Comparison of ENCODE assay signal across 1 cellular context in the genomic region with DNA sequence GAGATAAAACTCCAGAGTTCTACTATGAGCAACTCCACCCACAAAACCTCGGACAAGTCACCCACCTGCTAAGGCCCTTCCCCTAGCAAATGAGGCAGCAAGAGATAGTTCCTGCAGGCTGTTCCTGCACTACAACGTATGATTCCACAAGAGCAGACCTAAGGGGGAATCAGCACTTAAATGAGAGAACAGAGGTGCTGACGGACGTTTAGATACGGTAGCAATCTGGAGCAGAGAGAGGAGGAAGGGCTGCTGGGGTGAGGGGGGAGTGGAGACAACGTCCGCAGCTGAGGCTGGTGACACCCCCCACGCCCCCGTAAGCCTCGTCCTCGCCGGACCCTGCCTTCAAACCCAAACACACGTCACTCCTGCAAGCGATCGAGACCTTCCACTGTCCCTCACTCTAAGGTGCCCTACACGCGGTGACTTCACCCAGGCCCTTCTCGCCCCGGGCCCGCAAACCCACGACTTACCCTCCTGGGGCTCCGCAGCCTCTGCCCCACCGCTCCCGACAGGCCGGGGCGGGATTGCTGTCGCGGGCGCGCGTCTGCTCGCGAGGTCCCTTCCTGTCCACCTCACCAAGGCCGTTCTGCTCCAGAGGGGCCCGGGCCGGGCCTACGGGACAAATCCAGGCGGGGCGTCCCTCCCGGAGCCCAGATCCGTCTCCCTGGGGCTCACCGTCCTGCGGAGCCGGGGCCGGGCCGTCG.
TF ChIP-seq lines count a peak whose summit lies in the region.

No MANE protein-coding gene starts in this region.

TF ChIP-seq in HEK293, 187 proteins besides CTCF, POLR2A, EP300 and RAD21 (continued from another document):
- TF ChIP-seq BCL11A (tag by site-specific recombination; IDR thresholded peaks at IDR 0.05; ENCODE audit: low read depth) (no peak), ZNF830 (tag by site-specific recombination; IDR thresholded peaks at IDR 0.05; ENCODE audit: low read depth) (no peak), ZNF571 (tag by site-specific recombination; IDR thresholded peaks at IDR 0.05) (no peak), ZNF560 (tag by site-specific recombination; IDR thresholded peaks at IDR 0.05; ENCODE audit: borderline replicate concordance) (no peak), ZNF433 (tag by site-specific recombination; IDR thresholded peaks at IDR 0.05; ENCODE audit: low read depth) (no peak), ZNF660 (tag by site-specific recombination; IDR thresholded peaks at IDR 0.05) (no peak), ZNF521 (tag by site-specific recombination; IDR thresholded peaks at IDR 0.05) (no peak), YY1 (tag by site-specific recombination; IDR thresholded peaks at IDR 0.05) (no peak), ZSCAN16 (tag by site-specific recombination; IDR thresholded peaks at IDR 0.05) (no peak), ZFP37 (tag by site-specific recombination; IDR thresholded peaks at IDR 0.05) (no peak), ZNF549 (tag by site-specific recombination; IDR thresholded peaks at IDR 0.05) (no peak), ZNF341 (tag by site-specific recombination; IDR thresholded peaks at IDR 0.05; ENCODE audit: low read depth) (peak; percentile 64; the same call in 1 of the 2 replicates), ZNF350 (tag by site-specific recombination; IDR thresholded peaks at IDR 0.05) (no peak), KLF7 (tag by site-specific recombination; IDR thresholded peaks at IDR 0.05; ENCODE audit: borderline replicate concordance) (no peak), ZBTB17 (tag by site-specific recombination; IDR thresholded peaks at IDR 0.05) (peak; percentile 20; the same call in 1 of the 2 replicates), ZNF221 (tag by site-specific recombination; IDR thresholded peaks at IDR 0.05; ENCODE audit: borderline replicate concordance) (no peak), ZNF2 (tag by site-specific recombination; IDR thresholded peaks at IDR 0.05) (no peak), ZNF707 (tag by site-specific recombination; IDR thresholded peaks at IDR 0.05) (no peak), OSR2 (tag by site-specific recombination; IDR thresholded peaks at IDR 0.05) (no peak), SP3 (tag by site-specific recombination; IDR thresholded peaks at IDR 0.05) (0 out of 2 replicates have a peak, but pooled peaks have one; percentile 18), ZNF585B (tag by site-specific recombination; IDR thresholded peaks at IDR 0.05) (peak; percentile 48; the same call in 1 of the 2 replicates), SP7 (tag by site-specific recombination; IDR thresholded peaks at IDR 0.05) (no peak), ZNF843 (tag by site-specific recombination; IDR thresholded peaks at IDR 0.05) (no peak)
- TF ChIP-seq, protein P1, sequence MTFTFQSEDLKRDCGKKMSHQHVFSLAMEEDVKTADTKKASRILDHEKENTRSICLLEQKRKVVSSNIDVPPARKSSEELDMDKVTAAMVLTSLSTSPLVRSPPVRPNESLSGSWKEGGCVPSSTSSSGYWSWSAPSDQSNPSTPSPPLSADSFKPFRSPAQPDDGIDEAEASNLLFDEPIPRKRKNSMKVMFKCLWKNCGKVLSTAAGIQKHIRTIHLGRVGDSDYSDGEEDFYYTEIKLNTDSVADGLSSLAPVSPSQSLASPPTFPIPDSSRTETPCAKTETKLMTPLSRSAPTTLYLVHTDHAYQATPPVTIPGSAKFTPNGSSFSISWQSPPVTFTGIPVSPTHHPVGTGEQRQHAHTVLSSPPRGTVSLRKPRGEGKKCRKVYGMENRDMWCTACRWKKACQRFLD (tag by site-specific recombination; IDR thresholded peaks at IDR 0.05) = no peak
- TF ChIP-seq, protein P2, sequence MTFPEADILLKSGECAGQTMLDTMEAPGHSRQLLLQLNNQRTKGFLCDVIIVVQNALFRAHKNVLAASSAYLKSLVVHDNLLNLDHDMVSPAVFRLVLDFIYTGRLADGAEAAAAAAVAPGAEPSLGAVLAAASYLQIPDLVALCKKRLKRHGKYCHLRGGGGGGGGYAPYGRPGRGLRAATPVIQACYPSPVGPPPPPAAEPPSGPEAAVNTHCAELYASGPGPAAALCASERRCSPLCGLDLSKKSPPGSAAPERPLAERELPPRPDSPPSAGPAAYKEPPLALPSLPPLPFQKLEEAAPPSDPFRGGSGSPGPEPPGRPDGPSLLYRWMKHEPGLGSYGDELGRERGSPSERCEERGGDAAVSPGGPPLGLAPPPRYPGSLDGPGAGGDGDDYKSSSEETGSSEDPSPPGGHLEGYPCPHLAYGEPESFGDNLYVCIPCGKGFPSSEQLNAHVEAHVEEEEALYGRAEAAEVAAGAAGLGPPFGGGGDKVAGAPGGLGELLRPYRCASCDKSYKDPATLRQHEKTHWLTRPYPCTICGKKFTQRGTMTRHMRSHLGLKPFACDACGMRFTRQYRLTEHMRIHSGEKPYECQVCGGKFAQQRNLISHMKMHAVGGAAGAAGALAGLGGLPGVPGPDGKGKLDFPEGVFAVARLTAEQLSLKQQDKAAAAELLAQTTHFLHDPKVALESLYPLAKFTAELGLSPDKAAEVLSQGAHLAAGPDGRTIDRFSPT (tag by site-specific recombination; IDR thresholded peaks at IDR 0.05) = no peak
- TF ChIP-seq, protein P3, sequence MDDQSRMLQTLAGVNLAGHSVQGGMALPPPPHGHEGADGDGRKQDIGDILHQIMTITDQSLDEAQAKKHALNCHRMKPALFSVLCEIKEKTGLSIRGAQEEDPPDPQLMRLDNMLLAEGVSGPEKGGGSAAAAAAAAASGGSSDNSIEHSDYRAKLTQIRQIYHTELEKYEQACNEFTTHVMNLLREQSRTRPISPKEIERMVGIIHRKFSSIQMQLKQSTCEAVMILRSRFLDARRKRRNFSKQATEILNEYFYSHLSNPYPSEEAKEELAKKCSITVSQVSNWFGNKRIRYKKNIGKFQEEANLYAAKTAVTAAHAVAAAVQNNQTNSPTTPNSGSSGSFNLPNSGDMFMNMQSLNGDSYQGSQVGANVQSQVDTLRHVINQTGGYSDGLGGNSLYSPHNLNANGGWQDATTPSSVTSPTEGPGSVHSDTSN (CRISPR knock-in tag; IDR thresholded peaks at IDR 0.05) = no peak
- TF ChIP-seq, protein P4, sequence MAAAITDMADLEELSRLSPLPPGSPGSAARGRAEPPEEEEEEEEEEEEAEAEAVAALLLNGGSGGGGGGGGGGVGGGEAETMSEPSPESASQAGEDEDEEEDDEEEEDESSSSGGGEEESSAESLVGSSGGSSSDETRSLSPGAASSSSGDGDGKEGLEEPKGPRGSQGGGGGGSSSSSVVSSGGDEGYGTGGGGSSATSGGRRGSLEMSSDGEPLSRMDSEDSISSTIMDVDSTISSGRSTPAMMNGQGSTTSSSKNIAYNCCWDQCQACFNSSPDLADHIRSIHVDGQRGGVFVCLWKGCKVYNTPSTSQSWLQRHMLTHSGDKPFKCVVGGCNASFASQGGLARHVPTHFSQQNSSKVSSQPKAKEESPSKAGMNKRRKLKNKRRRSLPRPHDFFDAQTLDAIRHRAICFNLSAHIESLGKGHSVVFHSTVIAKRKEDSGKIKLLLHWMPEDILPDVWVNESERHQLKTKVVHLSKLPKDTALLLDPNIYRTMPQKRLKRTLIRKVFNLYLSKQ (tag by site-specific recombination; IDR thresholded peaks at IDR 0.05; ENCODE audit: borderline replicate concordance) = no peak
- TF ChIP-seq, protein P5, sequence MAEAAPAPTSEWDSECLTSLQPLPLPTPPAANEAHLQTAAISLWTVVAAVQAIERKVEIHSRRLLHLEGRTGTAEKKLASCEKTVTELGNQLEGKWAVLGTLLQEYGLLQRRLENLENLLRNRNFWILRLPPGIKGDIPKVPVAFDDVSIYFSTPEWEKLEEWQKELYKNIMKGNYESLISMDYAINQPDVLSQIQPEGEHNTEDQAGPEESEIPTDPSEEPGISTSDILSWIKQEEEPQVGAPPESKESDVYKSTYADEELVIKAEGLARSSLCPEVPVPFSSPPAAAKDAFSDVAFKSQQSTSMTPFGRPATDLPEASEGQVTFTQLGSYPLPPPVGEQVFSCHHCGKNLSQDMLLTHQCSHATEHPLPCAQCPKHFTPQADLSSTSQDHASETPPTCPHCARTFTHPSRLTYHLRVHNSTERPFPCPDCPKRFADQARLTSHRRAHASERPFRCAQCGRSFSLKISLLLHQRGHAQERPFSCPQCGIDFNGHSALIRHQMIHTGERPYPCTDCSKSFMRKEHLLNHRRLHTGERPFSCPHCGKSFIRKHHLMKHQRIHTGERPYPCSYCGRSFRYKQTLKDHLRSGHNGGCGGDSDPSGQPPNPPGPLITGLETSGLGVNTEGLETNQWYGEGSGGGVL (tag by site-specific recombination; IDR thresholded peaks at IDR 0.05) = peak; percentile 13; the same call in 1 of the 2 replicates
- TF ChIP-seq, protein P6, sequence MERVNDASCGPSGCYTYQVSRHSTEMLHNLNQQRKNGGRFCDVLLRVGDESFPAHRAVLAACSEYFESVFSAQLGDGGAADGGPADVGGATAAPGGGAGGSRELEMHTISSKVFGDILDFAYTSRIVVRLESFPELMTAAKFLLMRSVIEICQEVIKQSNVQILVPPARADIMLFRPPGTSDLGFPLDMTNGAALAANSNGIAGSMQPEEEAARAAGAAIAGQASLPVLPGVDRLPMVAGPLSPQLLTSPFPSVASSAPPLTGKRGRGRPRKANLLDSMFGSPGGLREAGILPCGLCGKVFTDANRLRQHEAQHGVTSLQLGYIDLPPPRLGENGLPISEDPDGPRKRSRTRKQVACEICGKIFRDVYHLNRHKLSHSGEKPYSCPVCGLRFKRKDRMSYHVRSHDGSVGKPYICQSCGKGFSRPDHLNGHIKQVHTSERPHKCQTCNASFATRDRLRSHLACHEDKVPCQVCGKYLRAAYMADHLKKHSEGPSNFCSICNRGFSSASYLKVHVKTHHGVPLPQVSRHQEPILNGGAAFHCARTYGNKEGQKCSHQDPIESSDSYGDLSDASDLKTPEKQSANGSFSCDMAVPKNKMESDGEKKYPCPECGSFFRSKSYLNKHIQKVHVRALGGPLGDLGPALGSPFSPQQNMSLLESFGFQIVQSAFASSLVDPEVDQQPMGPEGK (tag by site-specific recombination; IDR thresholded peaks at IDR 0.05) = peak; percentile 33; the same call in 1 of the 2 replicates
- TF ChIP-seq, protein P7, sequence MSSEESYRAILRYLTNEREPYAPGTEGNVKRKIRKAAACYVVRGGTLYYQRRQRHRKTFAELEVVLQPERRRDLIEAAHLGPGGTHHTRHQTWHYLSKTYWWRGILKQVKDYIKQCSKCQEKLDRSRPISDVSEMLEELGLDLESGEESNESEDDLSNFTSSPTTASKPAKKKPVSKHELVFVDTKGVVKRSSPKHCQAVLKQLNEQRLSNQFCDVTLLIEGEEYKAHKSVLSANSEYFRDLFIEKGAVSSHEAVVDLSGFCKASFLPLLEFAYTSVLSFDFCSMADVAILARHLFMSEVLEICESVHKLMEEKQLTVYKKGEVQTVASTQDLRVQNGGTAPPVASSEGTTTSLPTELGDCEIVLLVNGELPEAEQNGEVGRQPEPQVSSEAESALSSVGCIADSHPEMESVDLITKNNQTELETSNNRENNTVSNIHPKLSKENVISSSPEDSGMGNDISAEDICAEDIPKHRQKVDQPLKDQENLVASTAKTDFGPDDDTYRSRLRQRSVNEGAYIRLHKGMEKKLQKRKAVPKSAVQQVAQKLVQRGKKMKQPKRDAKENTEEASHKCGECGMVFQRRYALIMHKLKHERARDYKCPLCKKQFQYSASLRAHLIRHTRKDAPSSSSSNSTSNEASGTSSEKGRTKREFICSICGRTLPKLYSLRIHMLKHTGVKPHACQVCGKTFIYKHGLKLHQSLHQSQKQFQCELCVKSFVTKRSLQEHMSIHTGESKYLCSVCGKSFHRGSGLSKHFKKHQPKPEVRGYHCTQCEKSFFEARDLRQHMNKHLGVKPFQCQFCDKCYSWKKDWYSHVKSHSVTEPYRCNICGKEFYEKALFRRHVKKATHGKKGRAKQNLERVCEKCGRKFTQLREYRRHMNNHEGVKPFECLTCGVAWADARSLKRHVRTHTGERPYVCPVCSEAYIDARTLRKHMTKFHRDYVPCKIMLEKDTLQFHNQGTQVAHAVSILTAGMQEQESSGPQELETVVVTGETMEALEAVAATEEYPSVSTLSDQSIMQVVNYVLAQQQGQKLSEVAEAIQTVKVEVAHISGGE (tag by site-specific recombination; conservative IDR thresholded peaks at IDR 0.05; ENCODE audit: low read depth) = 0 out of 2 replicates have a peak, but pooled peaks have one; percentile 15
- TF ChIP-seq, protein P8, sequence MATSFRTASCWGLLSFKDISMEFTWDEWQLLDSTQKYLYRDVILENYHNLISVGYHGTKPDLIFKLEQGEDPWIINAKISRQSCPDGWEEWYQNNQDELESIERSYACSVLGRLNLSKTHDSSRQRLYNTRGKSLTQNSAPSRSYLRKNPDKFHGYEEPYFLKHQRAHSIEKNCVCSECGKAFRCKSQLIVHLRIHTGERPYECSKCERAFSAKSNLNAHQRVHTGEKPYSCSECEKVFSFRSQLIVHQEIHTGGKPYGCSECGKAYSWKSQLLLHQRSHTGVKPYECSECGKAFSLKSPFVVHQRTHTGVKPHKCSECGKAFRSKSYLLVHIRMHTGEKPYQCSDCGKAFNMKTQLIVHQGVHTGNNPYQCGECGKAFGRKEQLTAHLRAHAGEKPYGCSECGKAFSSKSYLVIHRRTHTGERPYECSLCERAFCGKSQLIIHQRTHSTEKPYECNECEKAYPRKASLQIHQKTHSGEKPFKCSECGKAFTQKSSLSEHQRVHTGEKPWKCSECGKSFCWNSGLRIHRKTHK (tag by site-specific recombination; IDR thresholded peaks at IDR 0.05) = no peak
- TF ChIP-seq, protein P9, sequence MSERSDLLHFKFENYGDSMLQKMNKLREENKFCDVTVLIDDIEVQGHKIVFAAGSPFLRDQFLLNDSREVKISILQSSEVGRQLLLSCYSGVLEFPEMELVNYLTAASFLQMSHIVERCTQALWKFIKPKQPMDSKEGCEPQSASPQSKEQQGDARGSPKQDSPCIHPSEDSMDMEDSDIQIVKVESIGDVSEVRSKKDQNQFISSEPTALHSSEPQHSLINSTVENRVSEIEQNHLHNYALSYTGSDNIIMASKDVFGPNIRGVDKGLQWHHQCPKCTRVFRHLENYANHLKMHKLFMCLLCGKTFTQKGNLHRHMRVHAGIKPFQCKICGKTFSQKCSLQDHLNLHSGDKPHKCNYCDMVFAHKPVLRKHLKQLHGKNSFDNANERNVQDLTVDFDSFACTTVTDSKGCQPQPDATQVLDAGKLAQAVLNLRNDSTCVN (tag by site-specific recombination; optimal IDR thresholded peaks at IDR 0.05) = peak; percentile 87
